ENCODE assay signal across 21 cellular contexts in genomic region chr9:122115176-122116035, GRCh38. TPM values are rescaled to one million over a fixed set of nuclear protein-coding genes. Genes with fewer than 3 reads are reported as not detected.
DNase-seq lines count a peak whose midpoint lies in the region; ATAC-seq and TF ChIP-seq lines count a peak whose summit lies in the region.
"Had no signal": no experiment of that assay in that cellular context is flagged by ENCODE, and none has a peak within 500 bp of the region (broad histone marks: within the 10 kb centered on the region; RNA-seq: fewer than 3 reads in every experiment).

No MANE protein-coding gene starts in this region.

- H4K8ac ChIP-seq in IMR-90 (ENCODE audit: low read depth in 2 of 2, low read length in 2 of 2) = no peak overlapping the region

- H3K27ac Mint-ChIP-seq in glutamatergic neuron (ENCODE audit: unreplicated experiment) = no peak overlapping the region
- H3K27ac Mint-ChIP-seq in activated naive CD8-positive, alpha-beta T cell treated with anti-CD3 and anti-CD28 coated beads, Interleukin-2, amount 50 U/mL, for 24 hours = no peak overlapping the region

- H4K5ac ChIP-seq in IMR-90 (ENCODE audit: low read depth, low read length) = no peak overlapping the region

- peak overlapping the region; percentile 5 for H2AFZ ChIP-seq in IMR-90 (replicated peaks; ENCODE audit: low read length, poor library complexity)

- intact Hi-C loops in IMR-90 (cut with micrococcal nuclease) = no loop called here

- dilution Hi-C loops in IMR-90 (cut with HindIII; ENCODE audit: low sequenced_read_pairs, unreplicated experiment) = no loop called here

- no peaks in the 10 kb centered on the region for H3K9me3 ChIP-seq in IMR-90 (ENCODE audit: control insufficient read depth, insufficient read depth, low read length)
- H3K9me3 ChIP-seq: Peyer's patch had no signal

- no peak overlapping the region for H2AK5ac ChIP-seq in IMR-90 (ENCODE audit: low read depth, low read length)

- no peak overlapping the region for H2BK20ac ChIP-seq in IMR-90 (ENCODE audit: low read depth, low read length)

- no TSS peak for BruUV-seq in IMR-90 (replicated peaks; lab: Mats Ljungman, UMichigan)

- in situ Hi-C loops in IMR-90 (cut with MboI; ENCODE audit: low sequenced_read_pairs) = no loop called here

- no peak overlapping the region for H2BK15ac ChIP-seq in IMR-90 (ENCODE audit: low read depth, low read length)

- peaks cover 6% of the 10 kb centered on the region for H3K4me1 Mint-ChIP-seq in glutamatergic neuron (ENCODE audit: low read depth, unreplicated experiment)
- no peaks in the 10 kb centered on the region for H3K4me1 Mint-ChIP-seq in activated naive CD8-positive, alpha-beta T cell treated with anti-CD3 and anti-CD28 coated beads, Interleukin-2, amount 50 U/mL, for 24 hours
- H3K4me1 Mint-ChIP-seq: CD14-positive monocyte had no signal

- H3K4me3 ChIP-seq in IMR-90 (ENCODE audit: insufficient read depth, low read depth, low read length) = no peak overlapping the region
- H3K4me3 ChIP-seq: Peyer's patch had no signal

- ATAC-seq in IMR-90 (ENCODE audit: low read depth) = no peak
- no peak for ATAC-seq in activated naive CD8-positive, alpha-beta T cell treated with anti-CD3 and anti-CD28 coated beads, Interleukin-2, amount 50 U/mL, for 24 hours

- no peaks in the 10 kb centered on the region for H4K20me1 ChIP-seq in IMR-90 (ENCODE audit: insufficient read depth, low read length)

- CTCF ChIA-PET in IMR-90 (lab: Yijun Ruan, JAX) = interaction anchor here (0.6 kb wide), 1 partner anchor 16 kb away, joined by 3 read pairs; no protein-coding TSS in a partner anchor

- H2BK120ac ChIP-seq in IMR-90 (ENCODE audit: low read depth, low read length) = no peak overlapping the region

- H3K4ac ChIP-seq in IMR-90 (ENCODE audit: low read depth, low read length) = no peak overlapping the region

- no peak for TF ChIP-seq RAD21 in IMR-90 (IDR thresholded peaks at IDR 0.05; ENCODE audit: low read length)

- WGBS in IMR-90 (ENCODE audit: extremely low coverage in 2 of 2, insufficient read length in 1 of 2), 2 experiments = 73% methylated on average over 9 of the region's 12 CpGs; no CpG with 5 or more reads in 1 of the 2 experiments

- no peak overlapping the region for H3K23ac ChIP-seq in IMR-90 (ENCODE audit: low read depth, low read length)

- H3K18ac ChIP-seq in IMR-90 (ENCODE audit: low read depth, low read length) = no peak overlapping the region

- H3K4me2 ChIP-seq in IMR-90 (ENCODE audit: low read depth, low read length) = no peak overlapping the region

- no peak overlapping the region for H3K56ac ChIP-seq in IMR-90 (ENCODE audit: extremely low read depth, insufficient read depth, low read length)

- H2AK9ac ChIP-seq in IMR-90 (replicated peaks; ENCODE audit: low read depth, low read length, poor library complexity) = no peak overlapping the region

- no peaks in the 10 kb centered on the region for H3K4me1 ChIP-seq in IMR-90 (ENCODE audit: control insufficient read depth, insufficient read depth, low read length)
- H3K4me1 ChIP-seq: Peyer's patch had no signal

- H3K79me1 ChIP-seq in IMR-90 (ENCODE audit: low read depth in 1 of 2, low read length in 2 of 2) = no peaks in the 10 kb centered on the region

- H3K14ac ChIP-seq in IMR-90 (replicated peaks; ENCODE audit: low read depth, low read length) = no peak overlapping the region

- no peak overlapping the region for H3K4me3 Mint-ChIP-seq in glutamatergic neuron (ENCODE audit: unreplicated experiment)
- no peak overlapping the region for H3K4me3 Mint-ChIP-seq in activated naive CD8-positive, alpha-beta T cell treated with anti-CD3 and anti-CD28 coated beads, Interleukin-2, amount 50 U/mL, for 24 hours
- H3K4me3 Mint-ChIP-seq: CD14-positive monocyte had no signal

- H3K27me3 Mint-ChIP-seq in glutamatergic neuron (ENCODE audit: unreplicated experiment) = peaks cover 2% of the 10 kb centered on the region
- H3K27me3 Mint-ChIP-seq in activated naive CD8-positive, alpha-beta T cell treated with anti-CD3 and anti-CD28 coated beads, Interleukin-2, amount 50 U/mL, for 24 hours = no peaks in the 10 kb centered on the region

- H3K27me3 ChIP-seq in IMR-90 (ENCODE audit: control insufficient read depth, insufficient read depth, low read length) = peaks cover 36% of the 10 kb centered on the region
- H3K27me3 ChIP-seq: Peyer's patch had no signal

- H3K27ac ChIP-seq in IMR-90 (ENCODE audit: insufficient read depth, low read length) = no peak overlapping the region
- H3K27ac ChIP-seq: Peyer's patch had no signal

- POLR2A ChIA-PET in IMR-90 (lab: Charles Lee; ENCODE audit: unreplicated experiment) = no interaction called here

- no peaks in the 10 kb centered on the region for H3K9me1 ChIP-seq in IMR-90 (ENCODE audit: insufficient read depth, low read length)

- TF ChIP-seq CTCF in IMR-90 (conservative IDR thresholded peaks at IDR 0.05; ENCODE audit: low read depth, low read length) (no peak), glutamatergic neuron (IDR thresholded peaks at IDR 0.05; ENCODE audit: partially characterized antibody, unreplicated experiment) (no peak)

- no peak overlapping the region for H2BK5ac ChIP-seq in IMR-90 (ENCODE audit: low read depth, low read length, poor library complexity, severe bottlenecking)

- TF ChIP-seq POLR2A in IMR-90 (IDR thresholded peaks at IDR 0.05; ENCODE audit: low read depth, low read length) = no peak

- H3K9ac ChIP-seq in IMR-90 (ENCODE audit: low read depth, low read length) = no peak overlapping the region

- no peaks in the 10 kb centered on the region for H3K36me3 ChIP-seq in IMR-90 (ENCODE audit: control insufficient read depth, insufficient read depth, low read length)
- H3K36me3 ChIP-seq: Peyer's patch had no signal

- peak; percentile 31 for DNase-seq in activated effector memory CD4-positive, alpha-beta T cell treated with anti-CD3 and anti-CD28 coated beads, Interleukin-2, amount 50 U/mL, for 16 hours
- no peak for DNase-seq in activated effector memory CD4-positive, alpha-beta T cell treated with Interleukin-2 at 50 U/mL for 16 hours
- DNase-seq in IMR-90 = no peak
- peak; percentile 12 for DNase-seq in glutamatergic neuron
- DNase-seq in activated naive CD8-positive, alpha-beta T cell treated with anti-CD3 and anti-CD28 coated beads, Interleukin-2, amount 50 U/mL, for 24 hours = no peak
- DNase-seq in activated gamma-delta T cell treated with Interleukin-2 at 50 U/mL for 16 hours = no peak
- no peak for DNase-seq in NK-92 (lab: John Stamatoyannopoulos, UW; ENCODE audit: unreplicated experiment)
- DNase-seq: ACHN, AML-193, DMS153, HCEC 1CT, KG1, NCI-H1092, NCI-H146, NCI-H2081, NCI-H226, Peyer's patch, Right ventricle myocardium superior had no signal

- peaks cover 4% of the 10 kb centered on the region for H3K9me3 Mint-ChIP-seq in glutamatergic neuron (ENCODE audit: unreplicated experiment)
- H3K9me3 Mint-ChIP-seq in activated naive CD8-positive, alpha-beta T cell treated with anti-CD3 and anti-CD28 coated beads, Interleukin-2, amount 50 U/mL, for 24 hours = no peaks in the 10 kb centered on the region

- no peaks in the 10 kb centered on the region for H3K36me3 Mint-ChIP-seq in glutamatergic neuron (ENCODE audit: unreplicated experiment)
- H3K36me3 Mint-ChIP-seq in activated naive CD8-positive, alpha-beta T cell treated with anti-CD3 and anti-CD28 coated beads, Interleukin-2, amount 50 U/mL, for 24 hours (ENCODE audit: low read depth) = no peaks in the 10 kb centered on the region
- H3K36me3 Mint-ChIP-seq: CD14-positive monocyte had no signal

- no peak overlapping the region for H4K91ac ChIP-seq in IMR-90 (ENCODE audit: insufficient read depth, low read depth, low read length)

TF ChIP-seq in IMR-90, 13 proteins besides CTCF, POLR2A, EP300 and RAD21:
- no peak for TF ChIP-seq ELK1 (IDR thresholded peaks at IDR 0.05; ENCODE audit: borderline replicate concordance, low read depth, low read length)
- TF ChIP-seq BHLHE40 (IDR thresholded peaks at IDR 0.05; ENCODE audit: low read depth, low read length) = no peak
- TF ChIP-seq RCOR1 (IDR thresholded peaks at IDR 0.05; ENCODE audit: insufficient replicate concordance, low read length) = no peak
- no peak for TF ChIP-seq NFE2L2 (IDR thresholded peaks at IDR 0.05; ENCODE audit: low read depth, low read length)
- no peak for TF ChIP-seq RFX5 (IDR thresholded peaks at IDR 0.05; ENCODE audit: low read depth, low read length)
- TF ChIP-seq MXI1 (IDR thresholded peaks at IDR 0.05; ENCODE audit: borderline replicate concordance, low read depth, low read length) = no peak
- no peak for TF ChIP-seq MAFK (IDR thresholded peaks at IDR 0.05; ENCODE audit: low read depth, low read length)
- no peak for TF ChIP-seq CHD1 (IDR thresholded peaks at IDR 0.05; ENCODE audit: low read depth, low read length)
- TF ChIP-seq CEBPB (IDR thresholded peaks at IDR 0.05; ENCODE audit: low read depth, low read length) = no peak

RNA-seq across cellular contexts. Expression of gene TTLL11, which starts 22.3 kb away (rescaled TPM):
- total RNA-seq in IMR-90 (2012; rRNA removed) (2.0 and 2.5 TPM in 2 replicates), glutamatergic neuron (ENCODE audit: unreplicated experiment) (23.9 TPM)
- 4.6 and 4.8 TPM in 2 replicates for polyA plus RNA-seq in IMR-90 (2012; rRNA removed)
- 2.9 and 3.1 TPM in 2 replicates for polyA plus RNA-seq in IMR-90 (2012; cell fraction: cytosol; rRNA removed)
- 3.9 and 4.8 TPM in 2 replicates for polyA plus RNA-seq in IMR-90 (2012; cell fraction: nucleus; rRNA removed; ENCODE audit: low replicate concordance)

RNA-seq across cellular contexts. Expression of gene NDUFA8, which starts 44.2 kb away (rescaled TPM):
- total RNA-seq in IMR-90 (2012; rRNA removed) (45.2 and 80.8 TPM in 2 replicates), glutamatergic neuron (ENCODE audit: unreplicated experiment) (46.1 TPM)
- polyA plus RNA-seq in IMR-90 (2012; rRNA removed) = 98.1 and 103 TPM in 2 replicates
- polyA plus RNA-seq in IMR-90 (2012; cell fraction: cytosol; rRNA removed) = 54.5 and 98.8 TPM in 2 replicates
- 11.0 and 36.0 TPM in 2 replicates for polyA plus RNA-seq in IMR-90 (2012; cell fraction: nucleus; rRNA removed; ENCODE audit: low replicate concordance)

RNA-seq across cellular contexts. Expression of gene MORN5, which starts 44.3 kb away (rescaled TPM):
- not detected in 2 replicates for total RNA-seq in IMR-90 (2012; rRNA removed)
- polyA plus RNA-seq in IMR-90 (2012; rRNA removed) = not detected in 2 replicates
- polyA plus RNA-seq in IMR-90 (2012; cell fraction: cytosol; rRNA removed) = not detected in 2 replicates
- not detected in 2 replicates for polyA plus RNA-seq in IMR-90 (2012; cell fraction: nucleus; rRNA removed; ENCODE audit: low replicate concordance)
- total RNA-seq in glutamatergic neuron (ENCODE audit: unreplicated experiment) = not detected
- total RNA-seq: MCF 10A; Peyer's patch; Right ventricle myocardium superior; T-helper 1 cell treated with Interleukin-12 subunit alpha and Interleukin-12 subunit beta and Interleukin-4 antibody, amounts not matched to agents 30 ng/mL and 1 ng/mL, for 36 hours had no signal
- polyA plus RNA-seq: CD14-positive monocyte had no signal

Comparison
In these comparisons a context has a peak if more than half of its experiments do, and no peak if none do; other contexts are left out.
1. DNase-seq: peak in activated effector memory CD4-positive, alpha-beta T cell treated with anti-CD3 and anti-CD28 coated beads, Interleukin-2, amount 50 U/mL, for 16 hours (single experiment) and glutamatergic neuron (single experiment); none in activated effector memory CD4-positive, alpha-beta T cell treated with Interleukin-2 at 50 U/mL for 16 hours (single experiment), IMR-90 (single experiment), activated naive CD8-positive, alpha-beta T cell treated with anti-CD3 and anti-CD28 coated beads, Interleukin-2, amount 50 U/mL, for 24 hours (single experiment), activated gamma-delta T cell treated with Interleukin-2 at 50 U/mL for 16 hours (single experiment) and NK-92 (single experiment).